ENCODE assay signal across 9 cellular contexts in genomic region chr19:53772943-53773342, GRCh38. TPM values are rescaled to one million over a fixed set of nuclear protein-coding genes. Genes with fewer than 3 reads are reported as not detected.
DNase-seq lines count a peak whose midpoint lies in the region; ATAC-seq, FAIRE-seq and TF ChIP-seq lines count a peak whose summit lies in the region.
"Had no signal": no experiment of that assay in that cellular context is flagged by ENCODE, and none has a peak within 500 bp of the region (broad histone marks: within the 10 kb centered on the region; RNA-seq: fewer than 3 reads in every experiment).

No MANE protein-coding gene starts in this region.

- ATAC-seq in GM12878 = no peak
- no peak for ATAC-seq in GM21515 (IDR thresholded peaks at IDR 0.05; ENCODE audit: unreplicated experiment)
- no peak for ATAC-seq in GM21619 (IDR thresholded peaks at IDR 0.05; ENCODE audit: unreplicated experiment)

- intact Hi-C loops in GM12878 (cut with micrococcal nuclease; ENCODE audit: unreplicated experiment) = no loop called here

- no peak for FAIRE-seq in GM12878 (lab: Jason Lieb, UNC)
- FAIRE-seq in keratinocyte (lab: Jason Lieb, UNC) = peak; percentile 89

- TF ChIP-seq EP300 in GM12878 (IDR thresholded peaks at IDR 0.05; ENCODE audit: borderline replicate concordance in 1 of 2, control insufficient read depth in 1 of 2, low read depth in 2 of 2, low read length in 2 of 2) = no peak

- POLR2A ChIA-PET in GM12878 (lab: Charles Lee) = no interaction called here

- H3K9me3 ChIP-seq in GM12878 (replicated peaks; ENCODE audit: control insufficient read depth, insufficient read depth, low read length) (no peaks in the 10 kb centered on the region; the same call in 2 of the 3 replicates), keratinocyte (ENCODE audit: control insufficient read depth, low read depth, low read length) (no peaks in the 10 kb centered on the region)

- TF ChIP-seq RAD21 in GM12878 (IDR thresholded peaks at IDR 0.05; ENCODE audit: insufficient read depth, low read depth, low read length) = 0 out of 2 replicates have a peak, but pooled peaks have one; percentile 34

- no peak overlapping the region for H3K4me2 ChIP-seq in GM12878 (ENCODE audit: control insufficient read depth, insufficient read depth)
- no peak overlapping the region for H3K4me2 ChIP-seq in keratinocyte (ENCODE audit: control insufficient read depth, extremely low read depth, insufficient read depth, low read depth, low read length)

- TF ChIP-seq POLR2A in GM12878 (IDR thresholded peaks at IDR 0.05; ENCODE audit: low read depth, low read length) = no peak

- H3K4me3 ChIP-seq in GM12878 (no peak overlapping the region), keratinocyte (ENCODE audit: control insufficient read depth in 2 of 3, extremely low read depth in 1 of 3, insufficient read depth in 2 of 3, low read depth in 1 of 3, low read length in 3 of 3) (no peak overlapping the region)

- H3K27me3 ChIP-seq in GM12878 (replicated peaks in 1 of 2; ENCODE audit: control insufficient read depth in 2 of 2, insufficient read depth in 2 of 2, low read length in 1 of 2) (no peaks in the 10 kb centered on the region), keratinocyte (ENCODE audit: control insufficient read depth, extremely low read depth, insufficient read depth, low read length) (no peaks in the 10 kb centered on the region)

- CTCF ChIA-PET in GM12878 (lab: Yijun Ruan, JAX) = interaction anchor here (0.9 kb wide), 1 partner anchor 10 kb away, joined by 4 read pairs; no protein-coding TSS in a partner anchor

- in situ Hi-C loops in GM12878 (cut with MboI) = no loop called here

- no peak overlapping the region for H2AFZ ChIP-seq in GM12878 (ENCODE audit: control insufficient read depth, low read depth, low read length)
- H2AFZ ChIP-seq in keratinocyte (ENCODE audit: control insufficient read depth, low read length) = no peak overlapping the region

- peak; percentile 58 for DNase-seq in DMS114 treated with DMSO at 0.1 percent for 48 hours (lab: John Stamatoyannopoulos, UW; ENCODE audit: unreplicated experiment)
- DNase-seq in HuH-7 (ENCODE audit: low spot score) = peak; percentile 42
- DNase-seq in SHP77 treated with DMSO at 0.1 percent for 48 hours (lab: John Stamatoyannopoulos, UW) = peak; percentile 16
- no peak for DNase-seq in GM12878 (ENCODE audit: low read depth, low spot score)
- DNase-seq in keratinocyte (ENCODE audit: low read depth, low spot score) = no peak
- peak; percentile 26 for DNase-seq in stimulated activated CD4-positive, alpha-beta T cell treated with anti-CD3 and anti-CD28 coated beads, Interleukin-4, amount 100 ng/mL, for 1 hour

- RAD21 ChIA-PET in GM12878 (lab: Charles Lee; ENCODE audit: unreplicated experiment) = no interaction called here

- H4K20me1 ChIP-seq in GM12878 (ENCODE audit: control insufficient read depth, insufficient read depth) (no peaks in the 10 kb centered on the region), keratinocyte (ENCODE audit: control insufficient read depth, extremely low read depth, insufficient read depth, low read length) (no peaks in the 10 kb centered on the region)

- SMC1A ChIA-PET in GM12878 (lab: Charles Lee; ENCODE audit: uncharacterized antibody, unreplicated experiment) = no interaction called here

- no TSS peak for BruUV-seq in GM12878 (replicated peaks; lab: Mats Ljungman, UMichigan)

- no peak overlapping the region for H3K27ac ChIP-seq in GM12878 (ENCODE audit: control insufficient read depth, insufficient read depth)
- no peak overlapping the region for H3K27ac ChIP-seq in keratinocyte (ENCODE audit: control insufficient read depth, insufficient read depth, low read length)

- H3K4me1 ChIP-seq in GM12878 (ENCODE audit: control insufficient read depth, insufficient read depth, low read length) (no peaks in the 10 kb centered on the region), keratinocyte (ENCODE audit: control insufficient read depth, extremely low read depth, insufficient read depth, low read length) (no peaks in the 10 kb centered on the region)

- TF ChIP-seq CTCF in GM12878 (IDR thresholded peaks at IDR 0.05 in 2 of 3, conservative IDR thresholded peaks at IDR 0.05 in 1 of 3; ENCODE audit: control insufficient read depth in 2 of 3, extremely low read depth in 1 of 3, insufficient read depth in 1 of 3, low read depth in 3 of 3, low read length in 3 of 3) = peak; percentile 34 to 39 (median 38); a peak in 4 of 6 replicates
- peak; percentile 57 to 66 (median 66) for TF ChIP-seq CTCF in keratinocyte (optimal IDR thresholded peaks at IDR 0.05 in 1 of 3, IDR thresholded peaks at IDR 0.05 in 1 of 3, conservative IDR thresholded peaks at IDR 0.05 in 1 of 3; ENCODE audit: extremely low read depth in 1 of 3, insufficient read depth in 2 of 3, low read length in 3 of 3)

- H3K9me1 ChIP-seq in keratinocyte (ENCODE audit: control insufficient read depth, extremely low read depth, insufficient read depth, low read length) = no peaks in the 10 kb centered on the region

- H3K36me3 ChIP-seq in GM12878 (ENCODE audit: control insufficient read depth in 2 of 2, insufficient read depth in 2 of 2, low read length in 1 of 2) (no peaks in the 10 kb centered on the region), keratinocyte (ENCODE audit: control insufficient read depth in 2 of 2, extremely low read depth in 1 of 2, insufficient read depth in 2 of 2, low read length in 2 of 2) (no peaks in the 10 kb centered on the region)

- H3K9ac ChIP-seq in GM12878 (ENCODE audit: control insufficient read depth, insufficient read depth, low read length) (no peak overlapping the region), keratinocyte (ENCODE audit: control insufficient read depth, extremely low read depth, insufficient read depth, low read length) (no peak overlapping the region)

- dilution Hi-C loops in keratinocyte (cut with MboI; ENCODE audit: extremely low pct_ligation_motif_present, low sequenced_read_pairs) = no loop called here

- 9% methylated on average over 5 of the region's 5 CpGs for WGBS in GM12878 (ENCODE audit: insufficient coverage, insufficient replicate concordance, low lambda C conversion rate, missing lambda C conversion rate)

- H3K79me2 ChIP-seq in GM12878 (ENCODE audit: control insufficient read depth, insufficient read depth, low read length) (no peaks in the 10 kb centered on the region), keratinocyte (ENCODE audit: control insufficient read depth, insufficient read depth, low read length) (no peaks in the 10 kb centered on the region)

TF ChIP-seq in GM12878, 131 proteins besides CTCF, POLR2A, EP300 and RAD21 (continues in another document):
- no peak for TF ChIP-seq SREBF1 (IDR thresholded peaks at IDR 0.05; ENCODE audit: low read length)
- TF ChIP-seq NRF1 (conservative IDR thresholded peaks at IDR 0.05; ENCODE audit: low read depth, low read length) = no peak
- TF ChIP-seq TCF12 (IDR thresholded peaks at IDR 0.05; ENCODE audit: low read depth, low read length) = no peak
- TF ChIP-seq REST (IDR thresholded peaks at IDR 0.05; ENCODE audit: low read depth, low read length) = no peak
- no peak for TF ChIP-seq KDM1A (IDR thresholded peaks at IDR 0.05; ENCODE audit: borderline replicate concordance)
- TF ChIP-seq SMAD5 (IDR thresholded peaks at IDR 0.05; ENCODE audit: low read depth) = no peak
- TF ChIP-seq GATAD2B (conservative IDR thresholded peaks at IDR 0.05; ENCODE audit: low read depth) = no peak

RNA-seq across cellular contexts. Expression of gene NLRP12, which starts 51.2 kb away (rescaled TPM):
- not detected in 2 replicates for total RNA-seq in GM12878 (2013; cell fraction: nucleolus; rRNA removed)
- total RNA-seq in GM12878 (2014; rRNA removed) = not detected in 2 replicates
- not detected in 2 replicates for total RNA-seq in GM12878 (2014; rRNA removed; fragmentation: Illumina TruSeq; extraction: Trizol)
- total RNA-seq in GM12878 (2021) = not detected in 2 replicates
- polyA plus RNA-seq in GM12878 (2011; ENCODE audit: low read depth) = not detected
- polyA plus RNA-seq in GM12878 (2011; rRNA removed) = not detected in 2 replicates
- polyA plus RNA-seq in GM12878 (2011; cell fraction: cytosol; rRNA removed) = not detected in 2 replicates
- polyA plus RNA-seq in GM12878 (2011; cell fraction: nucleus; rRNA removed) = not detected in 2 replicates
- polyA plus RNA-seq in GM12878 (2012) = not detected in 2 replicates
- not detected in 2 replicates for polyA plus RNA-seq in GM12878 (2014; fragmentation: Illumina TruSeq; extraction: Trizol)
- polyA plus RNA-seq in GM12878 (2014; fragmentation: Nextera tagmentation; extraction: Ambion mirVana) = not detected
- not detected in 2 replicates for polyA plus RNA-seq in GM12878 (2014; rRNA removed)
- polyA plus RNA-seq in GM12878 (2016; fragmentation: Nextera tagmentation; extraction: Ambion mirVana) = not detected
- polyA minus RNA-seq in GM12878 (2011; rRNA and poly(A)+ RNA removed) = not detected in 2 replicates
- polyA minus RNA-seq in GM12878 (2011; cell fraction: cytosol; rRNA and poly(A)+ RNA removed) = not detected in 2 replicates
- not detected in 2 replicates for polyA minus RNA-seq in GM12878 (2011; cell fraction: nucleus; rRNA and poly(A)+ RNA removed)
- polyA plus RNA-seq in keratinocyte = not detected in 3 replicates
- polyA plus RNA-seq in keratinocyte (2011; ENCODE audit: low read depth) = not detected
- not detected in 2 replicates for polyA plus RNA-seq in keratinocyte (2011; cell fraction: cytosol; rRNA removed)
- polyA plus RNA-seq in keratinocyte (2011; cell fraction: nucleus; rRNA removed) = not detected in 2 replicates
- polyA plus RNA-seq in keratinocyte (2012; ENCODE audit: low replicate concordance) = not detected in 2 replicates
- not detected in 3 replicates for polyA minus RNA-seq in keratinocyte
- not detected for polyA minus RNA-seq in keratinocyte (2011; cell fraction: cytosol; rRNA and poly(A)+ RNA removed)
- polyA minus RNA-seq in keratinocyte (2011; cell fraction: nucleus; rRNA and poly(A)+ RNA removed) = not detected in 2 replicates
- total RNA-seq: activated naive CD4-positive, alpha-beta T cell treated with anti-CD3 and anti-CD28 coated beads, Interleukin-2, amount 50 U/mL, for 72 hours had no signal

Comparison
In these comparisons a context has a peak if more than half of its experiments do, and no peak if none do; other contexts are left out.
1. DNase-seq: peak in DMS114 treated with DMSO at 0.1 percent for 48 hours (single experiment), HuH-7 (single experiment), SHP77 treated with DMSO at 0.1 percent for 48 hours (single experiment) and stimulated activated CD4-positive, alpha-beta T cell treated with anti-CD3 and anti-CD28 coated beads, Interleukin-4, amount 100 ng/mL, for 1 hour (single experiment); none in GM12878 (single experiment) and keratinocyte (single experiment).